Comparison of ENCODE assay signal across 19 cellular contexts in the genomic region with DNA sequence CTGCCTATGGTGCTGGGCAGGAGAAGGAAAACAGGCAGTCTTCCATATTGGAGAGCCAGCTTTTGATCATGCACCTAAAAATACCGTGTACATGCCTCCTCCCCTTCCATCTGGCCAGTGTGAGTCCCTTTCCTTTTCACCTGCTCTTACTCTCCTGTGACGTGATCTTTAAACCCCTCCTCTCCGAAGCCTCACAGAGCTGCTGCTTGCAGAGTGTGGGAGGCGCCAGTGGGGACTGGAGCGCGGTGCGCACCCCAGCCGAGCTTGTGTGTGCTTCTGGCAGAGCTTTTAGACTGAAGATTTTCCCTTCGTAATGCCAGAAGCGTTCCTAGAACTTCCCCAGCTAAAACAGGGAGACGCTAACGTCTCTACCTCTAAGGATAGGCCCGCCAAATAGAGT. TPM values are rescaled to one million over a fixed set of nuclear protein-coding genes. Genes with fewer than 3 reads are reported as not detected.
DNase-seq lines count a peak whose midpoint lies in the region; ATAC-seq and TF ChIP-seq lines count a peak whose summit lies in the region.
"Had no signal": no experiment of that assay in that cellular context is flagged by ENCODE, and none has a peak within 500 bp of the region (broad histone marks: within the 10 kb centered on the region; RNA-seq: fewer than 3 reads in every experiment).

No MANE protein-coding gene starts in this region.

- H3K27ac ChIP-seq in WERI-Rb-1, result peak overlapping the region; percentile 11; the same call in 1 of the 2 replicates
- H3K27ac ChIP-seq in temporal lobe (ENCODE audit: low read depth, low read length), result peak overlapping the region; percentile 27
- no peak overlapping the region for H3K27ac ChIP-seq in CD4-positive, alpha-beta memory T cell (ENCODE audit: low read depth, low read length)
- H3K27ac ChIP-seq: tibial nerve had no signal

- peaks cover 38 to 66% of the 10 kb centered on the region in 2 donors for H3K36me3 Mint-ChIP-seq in CD4-positive, alpha-beta memory T cell

- peaks cover 64% of the 10 kb centered on the region for H3K36me3 ChIP-seq in WERI-Rb-1
- H3K36me3 ChIP-seq in CD4-positive, alpha-beta memory T cell (ENCODE audit: insufficient read depth, low read length), result peaks cover 59% of the 10 kb centered on the region

- no peaks in the 10 kb centered on the region for H3K27me3 ChIP-seq in WERI-Rb-1 (ENCODE audit: insufficient read depth, low read depth, severe bottlenecking)
- no peaks in the 10 kb centered on the region for H3K27me3 ChIP-seq in CD4-positive, alpha-beta memory T cell (ENCODE audit: insufficient read depth, low read length)
- H3K27me3 ChIP-seq: tibial nerve had no signal

- no peaks in the 10 kb centered on the region for H3K9me3 Mint-ChIP-seq in CD4-positive, alpha-beta memory T cell
- H3K9me3 Mint-ChIP-seq: activated B cell treated with CpG ODN at 0.5 μM for 24 hours had no signal

- CTCF ChIA-PET in CD4-positive, alpha-beta memory T cell (lab: Charles Lee; ENCODE audit: partially characterized antibody), result no interaction called here

- no peaks in the 10 kb centered on the region for H3K9me3 ChIP-seq in WERI-Rb-1 (ENCODE audit: severe bottlenecking)
- H3K9me3 ChIP-seq in CD4-positive, alpha-beta memory T cell (ENCODE audit: control insufficient read depth in 1 of 2, low read length in 2 of 2), result no peaks in the 10 kb centered on the region
- H3K9me3 ChIP-seq: tibial nerve had no signal

- no peaks in the 10 kb centered on the region for H3K4me1 ChIP-seq in CD4-positive, alpha-beta memory T cell (ENCODE audit: insufficient read depth, low read length)

- peak; percentile 1 for DNase-seq in NCI-H1092 treated with DMSO at 0.1 percent for 48 hours (lab: John Stamatoyannopoulos, UW)
- DNase-seq in NCI-H1092 (lab: John Stamatoyannopoulos, UW), result no peak
- peak; percentile 76 for DNase-seq in WERI-Rb-1
- DNase-seq in left ventricle myocardium superior, result no peak
- DNase-seq in dermis blood vessel endothelial cell, result no peak
- DNase-seq in CD4-positive, alpha-beta memory T cell, result no peak
- DNase-seq: activated B cell treated with CpG ODN at 0.5 μM for 24 hours; activated naive CD4-positive, alpha-beta T cell treated with anti-CD3 and anti-CD28 coated beads, Interleukin-2, amount 50 U/mL, for 16 hours; NCI-H526 treated with DMSO at 0.1 percent for 48 hours; PC-3; stimulated activated CD4-positive, alpha-beta T cell treated with anti-CD3 and anti-CD28 coated beads, Interleukin-2, amount 100 ng/mL, for 24 hours; stimulated activated CD8-positive, alpha-beta memory T cell treated with anti-CD3 and anti-CD28 coated beads, Interleukin-4, amount 100 ng/mL, for 48 hours had no signal

- H3K4me3 ChIP-seq in WERI-Rb-1 (ENCODE audit: low read depth, low read length), result no peak overlapping the region
- no peak overlapping the region for H3K4me3 ChIP-seq in CD4-positive, alpha-beta memory T cell (ENCODE audit: low read length in 2 of 2)
- H3K4me3 ChIP-seq: tibial nerve had no signal

- peaks cover 0 to 2% (median 0%) of the 10 kb centered on the region in 4 donors for H3K4me1 Mint-ChIP-seq in CD4-positive, alpha-beta memory T cell
- H3K4me1 Mint-ChIP-seq: activated B cell treated with CpG ODN at 0.5 μM for 24 hours had no signal

- intact Hi-C loops in left ventricle myocardium superior (cut with micrococcal nuclease), result no loop called here
- intact Hi-C loops in CD4-positive, alpha-beta memory T cell (cut with micrococcal nuclease), result no loop called here

- TF ChIP-seq CTCF in WERI-Rb-1 (IDR thresholded peaks at IDR 0.05; ENCODE audit: low read depth, low read length), result no peak

- no peak overlapping the region for H3K27ac Mint-ChIP-seq in CD4-positive, alpha-beta memory T cell
- H3K27ac Mint-ChIP-seq: activated B cell treated with CpG ODN at 0.5 μM for 24 hours had no signal

- H3K27me3 Mint-ChIP-seq in CD4-positive, alpha-beta memory T cell, result no peaks in the 10 kb centered on the region
- H3K27me3 Mint-ChIP-seq: activated B cell treated with CpG ODN at 0.5 μM for 24 hours had no signal

- POLR2A ChIA-PET in CD4-positive, alpha-beta memory T cell (lab: Charles Lee; ENCODE audit: partially characterized antibody), result no interaction called here

- ATAC-seq in left ventricle myocardium superior (peak; percentile 83), GM18519 (IDR thresholded peaks at IDR 0.05; ENCODE audit: low FRiP score, unreplicated experiment) (no peak)
- ATAC-seq: HepG2, PC-3 had no signal

- no peak overlapping the region for H3K4me3 Mint-ChIP-seq in CD4-positive, alpha-beta memory T cell
- H3K4me3 Mint-ChIP-seq: activated B cell treated with CpG ODN at 0.5 μM for 24 hours had no signal

RNA-seq across cellular contexts. Expression of gene MUC6, which starts 29.8 kb away (rescaled TPM):
- total RNA-seq in left ventricle myocardium superior (not detected), temporal lobe (under 0.01 TPM), dermis blood vessel endothelial cell (not detected in 2 replicates)
- total RNA-seq in CD4-positive, alpha-beta memory T cell, result not detected
- under 1 TPM in 1 of 2 donors, not detected in 1; 0.13 TPM for polyA plus RNA-seq in CD4-positive, alpha-beta memory T cell
- total RNA-seq: A172, activated B cell treated with CpG ODN at 0.5 μM for 24 hours, endothelial cell of umbilical vein, HepG2, renal cortical epithelial cell had no signal
- polyA plus RNA-seq: endothelial cell of umbilical vein, HepG2 had no signal

Comparison
In these comparisons a context has a peak if more than half of its experiments do, and no peak if none do; other contexts are left out.
1. DNase-seq: peak in NCI-H1092 treated with DMSO at 0.1 percent for 48 hours (single experiment) and WERI-Rb-1 (single experiment); none in NCI-H1092 (single experiment), left ventricle myocardium superior (single experiment), dermis blood vessel endothelial cell (single experiment) and CD4-positive, alpha-beta memory T cell (0 of 5).